Comparison of ENCODE assay signal across 8 cellular contexts in the genomic region with DNA sequence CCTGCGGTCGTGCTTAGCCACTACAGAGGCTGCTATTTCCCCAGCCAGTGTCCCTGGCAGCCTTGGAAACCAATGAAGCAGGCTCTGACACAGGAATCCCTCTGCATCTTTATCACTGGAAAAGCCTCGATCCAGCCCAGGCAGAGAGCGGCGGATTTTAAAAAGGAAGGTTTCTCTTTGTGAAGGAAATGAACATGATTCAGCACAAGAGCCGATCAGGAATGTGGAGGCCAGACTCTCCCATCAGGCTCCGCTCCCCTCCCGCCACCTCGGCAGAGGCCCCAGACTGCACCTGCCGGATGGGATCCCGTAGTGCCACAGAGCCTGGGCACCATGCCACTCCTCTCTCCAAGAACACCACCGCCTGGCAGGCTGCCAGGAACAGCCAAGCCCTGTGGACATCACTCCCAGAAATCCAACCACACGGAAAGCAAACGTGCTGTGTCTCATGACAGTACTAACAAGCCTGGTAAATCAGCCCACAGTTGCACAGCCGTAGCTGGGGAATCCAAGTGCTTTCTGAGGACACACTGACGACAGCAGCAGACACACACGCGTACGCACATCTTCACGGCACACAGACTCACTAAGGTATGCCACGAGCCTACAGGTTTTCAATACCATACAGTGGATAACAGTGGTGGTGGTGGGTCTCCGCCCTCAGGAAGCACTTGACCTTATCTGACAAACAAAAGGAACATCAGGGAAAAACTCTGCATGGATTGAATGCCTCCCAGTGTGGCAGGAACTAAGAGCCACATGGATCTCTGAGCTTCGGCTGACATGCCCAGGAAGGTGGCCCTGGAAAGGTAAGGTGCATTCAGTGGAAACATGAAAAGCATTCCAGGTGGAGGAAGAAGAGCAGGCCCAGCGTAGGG. TPM values are rescaled to one million over a fixed set of nuclear protein-coding genes. Genes with fewer than 3 reads are reported as not detected.
DNase-seq lines count a peak whose midpoint lies in the region; ATAC-seq and TF ChIP-seq lines count a peak whose summit lies in the region.

No MANE protein-coding gene starts in this region.

- H3K4me1 Mint-ChIP-seq in stimulated activated naive CD8-positive, alpha-beta T cell treated with anti-CD3 and anti-CD28 coated beads, Interleukin-15, amount 100 ng/mL, for 72 hours, result peaks cover 16% of the 10 kb centered on the region

- no peaks in the 10 kb centered on the region for H3K9me2 ChIP-seq in MM.1S (replicated peaks; ENCODE audit: insufficient read depth, low read length)

- peaks cover 7% of the 10 kb centered on the region for H3K27me3 Mint-ChIP-seq in stimulated activated naive CD8-positive, alpha-beta T cell treated with anti-CD3 and anti-CD28 coated beads, Interleukin-15, amount 100 ng/mL, for 72 hours

- no peaks in the 10 kb centered on the region for H3K9me3 ChIP-seq in MM.1S (replicated peaks; ENCODE audit: insufficient read depth, low read length)

- H2AFZ ChIP-seq in MM.1S (ENCODE audit: low read length), result no peak overlapping the region

- H3K36me3 ChIP-seq in MM.1S (replicated peaks; ENCODE audit: insufficient read depth, low read length), result no peaks in the 10 kb centered on the region

- H4K20me1 ChIP-seq in MM.1S (ENCODE audit: insufficient read depth, low read length), result no peaks in the 10 kb centered on the region

- no peaks in the 10 kb centered on the region for H3K4me1 ChIP-seq in MM.1S (ENCODE audit: low read length)

- H3K27ac Mint-ChIP-seq in stimulated activated naive CD8-positive, alpha-beta T cell treated with anti-CD3 and anti-CD28 coated beads, Interleukin-15, amount 100 ng/mL, for 72 hours, result peak overlapping the region in 1 of 2 donors; percentile 79

- H3K27me3 ChIP-seq in MM.1S (replicated peaks; ENCODE audit: insufficient read depth, low read length), result peaks cover 6% of the 10 kb centered on the region

- DNase-seq in HS-27A (ENCODE audit: low read depth) (peak; percentile 73), SK-MEL-5 (ENCODE audit: low read depth, low spot score) (peak; percentile 55), foreskin melanocyte (peak; percentile 80), occipital lobe (lab: John Stamatoyannopoulos, UW) (peak; percentile 79), HuH-7 (ENCODE audit: low spot score) (no peak), MM.1S (no peak)
- no peak for DNase-seq in stimulated activated naive CD8-positive, alpha-beta T cell treated with anti-CD3 and anti-CD28 coated beads, Interleukin-15, amount 100 ng/mL, for 72 hours

- no peak overlapping the region for H3K4me3 Mint-ChIP-seq in stimulated activated naive CD8-positive, alpha-beta T cell treated with anti-CD3 and anti-CD28 coated beads, Interleukin-15, amount 100 ng/mL, for 72 hours

- H3K4me2 ChIP-seq in MM.1S (ENCODE audit: low read depth, low read length), result no peak overlapping the region

- in situ Hi-C loops in SK-MEL-5 (cut with HindIII; ENCODE audit: low pct_unique_long_range_greater_than_20kb, low sequenced_read_pairs), result no loop called here

- no peak for TF ChIP-seq CTCF in MM.1S (IDR thresholded peaks at IDR 0.05; ENCODE audit: low read length)

- no peak overlapping the region for H3K9ac ChIP-seq in MM.1S (ENCODE audit: low read length)

- H3K27ac ChIP-seq in MM.1S (ENCODE audit: low read length), result no peak overlapping the region

- H3K4me3 ChIP-seq in MM.1S (ENCODE audit: low read length), result no peak overlapping the region

- no peaks in the 10 kb centered on the region for H3K9me3 Mint-ChIP-seq in stimulated activated naive CD8-positive, alpha-beta T cell treated with anti-CD3 and anti-CD28 coated beads, Interleukin-15, amount 100 ng/mL, for 72 hours

- no peaks in the 10 kb centered on the region for H3K79me2 ChIP-seq in MM.1S (ENCODE audit: low read length)

- no peaks in the 10 kb centered on the region for H3F3A ChIP-seq in MM.1S (ENCODE audit: insufficient read depth, low read length)

- ATAC-seq in GM18873 (IDR thresholded peaks at IDR 0.05; ENCODE audit: low FRiP score, unreplicated experiment), result no peak
- no peak for ATAC-seq in stimulated activated naive CD8-positive, alpha-beta T cell treated with anti-CD3 and anti-CD28 coated beads, Interleukin-15, amount 100 ng/mL, for 72 hours

RNA-seq across cellular contexts. Expression of gene LRRC75A, which starts 5.4 kb away (rescaled TPM):
- total RNA-seq in SK-MEL-5 (2014; rRNA removed; shearing (Covaris generic)), result 5.1 and 5.3 TPM in 2 replicates
- polyA plus RNA-seq in SK-MEL-5 (2015; cell fraction: cytosol; rRNA removed), result 3.1 and 6.2 TPM in 2 replicates
- 5.9 and 7.4 TPM in 2 replicates for polyA plus RNA-seq in SK-MEL-5 (2015; cell fraction: nucleus; rRNA removed)
- total RNA-seq in occipital lobe, result 5.6 TPM

Comparison
In these comparisons a context has a peak if more than half of its experiments do, and no peak if none do; other contexts are left out.
1. DNase-seq: peak in HS-27A (single experiment), SK-MEL-5 (single experiment), foreskin melanocyte (single experiment) and occipital lobe (single experiment); none in stimulated activated naive CD8-positive, alpha-beta T cell treated with anti-CD3 and anti-CD28 coated beads, Interleukin-15, amount 100 ng/mL, for 72 hours (0 of 2), HuH-7 (single experiment) and MM.1S (single experiment).